19 cellular contexts compared by ENCODE assay signal in the genomic region with DNA sequence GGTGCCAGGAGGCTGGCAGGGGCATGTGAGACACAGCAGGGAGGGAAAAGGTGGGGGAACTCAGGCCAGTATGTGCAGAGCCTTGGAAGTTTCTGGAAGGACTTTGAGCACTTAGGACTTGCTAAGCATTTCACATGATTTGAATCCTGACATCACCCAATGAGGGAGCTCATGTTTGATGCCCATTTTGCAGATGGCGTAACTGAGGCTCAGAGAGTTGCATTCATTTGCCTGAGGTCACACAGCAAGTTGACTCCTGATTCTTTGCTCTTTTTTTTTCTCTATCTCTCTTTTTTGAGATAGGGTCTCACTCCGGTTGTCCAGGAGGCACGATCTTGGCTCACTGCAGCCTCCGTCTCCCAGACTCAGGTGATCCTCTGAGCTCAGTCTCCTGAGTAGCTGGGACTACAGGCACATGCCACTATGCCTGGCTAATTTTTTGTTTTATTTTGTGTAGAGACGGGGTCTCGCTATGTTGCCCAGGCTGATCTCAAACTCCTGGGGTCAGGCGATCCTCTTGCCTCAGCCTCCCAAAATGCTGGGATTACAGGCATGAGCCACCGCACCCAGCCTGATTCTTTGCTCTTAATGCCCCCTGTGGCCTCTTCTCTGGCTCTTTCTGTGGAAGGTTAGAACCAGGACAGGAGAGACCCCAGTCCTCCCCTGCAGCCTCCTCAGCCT.
DNase-seq lines count a peak whose midpoint lies in the region; ATAC-seq, FAIRE-seq and TF ChIP-seq lines count a peak whose summit lies in the region.
"Had no signal": no experiment of that assay in that cellular context is flagged by ENCODE, and none has a peak within 500 bp of the region (broad histone marks: within the 10 kb centered on the region; RNA-seq: fewer than 3 reads in every experiment).

No MANE protein-coding gene starts in this region.

- H3K27ac ChIP-seq in HepG2 (ENCODE audit: extremely low read length, insufficient read depth, low read length) (no peak overlapping the region), right lobe of liver (no peak overlapping the region), K562 (ENCODE audit: extremely low read depth, low read depth, low read length) (no peak overlapping the region), neural progenitor cell (no peak overlapping the region), gastroesophageal sphincter (no peak overlapping the region)
- H3K27ac ChIP-seq: 22Rv1, C4-2B, GM23248 had no signal

- no peak overlapping the region for H3K9ac ChIP-seq in HepG2 (ENCODE audit: insufficient read depth, low read depth, low read length)
- H3K9ac ChIP-seq in K562 (ENCODE audit: insufficient read depth in 1 of 2, low read depth in 2 of 2, low read length in 2 of 2) = no peak overlapping the region
- H3K9ac ChIP-seq in neural progenitor cell = no peak overlapping the region
- H3K9ac ChIP-seq: GM23248 had no signal

- peaks cover 21% of the 10 kb centered on the region for H3K4me1 ChIP-seq in HepG2 (ENCODE audit: insufficient read depth, low read length)
- H3K4me1 ChIP-seq in right lobe of liver = no peaks in the 10 kb centered on the region
- H3K4me1 ChIP-seq in K562 (replicated peaks in 1 of 2; ENCODE audit: control insufficient read depth in 2 of 2, insufficient read depth in 2 of 2, low read length in 2 of 2) = peaks cover 0 to 6% of the 10 kb centered on the region in 2 experiments; a peak in 2 of 5 replicates
- peaks cover 18% of the 10 kb centered on the region for H3K4me1 ChIP-seq in neural progenitor cell
- no peaks in the 10 kb centered on the region for H3K4me1 ChIP-seq in mucosa of descending colon (ENCODE audit: low read depth)
- no peaks in the 10 kb centered on the region for H3K4me1 ChIP-seq in gastroesophageal sphincter

- in situ Hi-C loops in HepG2 (cut with HindIII; ENCODE audit: extremely low pct_ligation_motif_present, low pct_unique_long_range_greater_than_20kb) (no loop called here), K562 (cut with MboI) (no loop called here)

- TF ChIP-seq CTCF in HepG2 (CRISPR knock-in tag; IDR thresholded peaks at IDR 0.05) = no peak
- no peak for TF ChIP-seq CTCF in right lobe of liver (IDR thresholded peaks at IDR 0.05)
- no peak for TF ChIP-seq CTCF in K562 (IDR thresholded peaks at IDR 0.05 in 2 of 3, conservative IDR thresholded peaks at IDR 0.05 in 1 of 3; ENCODE audit: insufficient read depth in 2 of 3, low read depth in 1 of 3, low read length in 3 of 3)
- no peak for TF ChIP-seq CTCF in neural progenitor cell (IDR thresholded peaks at IDR 0.05)
- TF ChIP-seq CTCF in mucosa of descending colon (IDR thresholded peaks at IDR 0.05) = no peak
- no peak for TF ChIP-seq CTCF in gastroesophageal sphincter (IDR thresholded peaks at IDR 0.05)

- peaks cover 17% of the 10 kb centered on the region for H3K27me3 Mint-ChIP-seq in neural progenitor cell (ENCODE audit: insufficient read depth, low read depth)

- no peaks in the 10 kb centered on the region for H3K79me2 ChIP-seq in HepG2 (ENCODE audit: insufficient read depth, low read length)
- H3K79me2 ChIP-seq in K562 (ENCODE audit: control insufficient read depth, insufficient read depth, low read length) = no peaks in the 10 kb centered on the region
- no peaks in the 10 kb centered on the region for H3K79me2 ChIP-seq in neural progenitor cell (ENCODE audit: low read depth)

- WGBS in HepG2 (ENCODE audit: low lambda C conversion rate) = 78% methylated on average over 8 of the region's 8 CpGs
- WGBS in right lobe of liver (ENCODE audit: insufficient coverage, low coverage, low lambda C conversion rate, missing lambda C conversion rate) = 89% methylated on average over 7 of the region's 8 CpGs
- WGBS in K562 (ENCODE audit: insufficient coverage, low coverage, missing lambda C conversion rate) = 20% methylated on average over 8 of the region's 8 CpGs
- 79 to 86% methylated on average over 3 of the region's 8 CpGs for WGBS in gastroesophageal sphincter (ENCODE audit: low coverage in 1 of 2), 2 donors

- H3K9me3 ChIP-seq in HepG2 (ENCODE audit: low read length) = no peaks in the 10 kb centered on the region
- no peaks in the 10 kb centered on the region for H3K9me3 ChIP-seq in right lobe of liver
- H3K9me3 ChIP-seq in K562 (replicated peaks; ENCODE audit: control insufficient read depth, insufficient read depth, low read depth, low read length) = no peaks in the 10 kb centered on the region
- H3K9me3 ChIP-seq in neural progenitor cell (ENCODE audit: low read depth) = no peaks in the 10 kb centered on the region
- no peaks in the 10 kb centered on the region for H3K9me3 ChIP-seq in mucosa of descending colon
- peaks cover 0 to 9% (median 0%) of the 10 kb centered on the region in 3 donors for H3K9me3 ChIP-seq in gastroesophageal sphincter
- H3K9me3 ChIP-seq: A549 had no signal

- TF ChIP-seq EP300 in HepG2 (IDR thresholded peaks at IDR 0.05; ENCODE audit: low read depth in 2 of 2, low read length in 2 of 2) (no peak), HepG2 (CRISPR knock-in tag; IDR thresholded peaks at IDR 0.05; ENCODE audit: borderline replicate concordance) (no peak), K562 (IDR thresholded peaks at IDR 0.05; ENCODE audit: low read length) (no peak), gastroesophageal sphincter (IDR thresholded peaks at IDR 0.05) (no peak)

- H3K9me3 Mint-ChIP-seq in neural progenitor cell = no peaks in the 10 kb centered on the region
- H3K9me3 Mint-ChIP-seq: CD4-positive, alpha-beta T cell had no signal

- H3K27me3 ChIP-seq in HepG2 (ENCODE audit: control insufficient read depth in 1 of 2, insufficient read depth in 2 of 2, low read length in 2 of 2) = no peaks in the 10 kb centered on the region; a peak in 2 of 5 replicates
- no peaks in the 10 kb centered on the region for H3K27me3 ChIP-seq in right lobe of liver
- H3K27me3 ChIP-seq in K562 (ENCODE audit: control insufficient read depth in 2 of 2, insufficient read depth in 2 of 2, low read length in 2 of 2) = peaks cover 17 to 31% of the 10 kb centered on the region in 2 experiments; a peak in 4 of 5 replicates
- H3K27me3 ChIP-seq in neural progenitor cell = no peaks in the 10 kb centered on the region
- H3K27me3 ChIP-seq in gastroesophageal sphincter = peaks cover 61% of the 10 kb centered on the region

- H2AFZ ChIP-seq in HepG2 (ENCODE audit: low read length) = no peak overlapping the region
- no peak overlapping the region for H2AFZ ChIP-seq in K562 (ENCODE audit: low read depth, low read length)
- H2AFZ ChIP-seq in neural progenitor cell (replicated peaks) = peak overlapping the region; percentile 96
- H2AFZ ChIP-seq: GM23248 had no signal

- H3K36me3 Mint-ChIP-seq in neural progenitor cell = no peaks in the 10 kb centered on the region

- H4K20me1 ChIP-seq in HepG2 (ENCODE audit: insufficient read depth, low read length) = no peaks in the 10 kb centered on the region
- 0 out of 2 replicates have a peak, but pooled peaks cover 3% of the 10 kb centered on the region for H4K20me1 ChIP-seq in K562 (replicated peaks; ENCODE audit: control insufficient read depth, insufficient read depth, low read length)
- H4K20me1 ChIP-seq in neural progenitor cell (ENCODE audit: low read depth) = no peaks in the 10 kb centered on the region

- no TSS peak for BruUV-seq in HepG2 (replicated peaks; lab: Mats Ljungman, UMichigan)
- BruUV-seq in K562 (replicated peaks; lab: Mats Ljungman, UMichigan) = no TSS peak

- no peak for DNase-seq in HepG2 (ENCODE audit: low spot score)
- DNase-seq in right lobe of liver = no peak
- no peak for DNase-seq in K562 (ENCODE audit: extremely low read depth in 1 of 4, low spot score in 3 of 4)
- no peak for DNase-seq in neural progenitor cell (ENCODE audit: low spot score)
- no peak for DNase-seq in mucosa of descending colon
- no peak for DNase-seq in NCI-H748 treated with DMSO at 0.1 percent for 48 hours (lab: John Stamatoyannopoulos, UW)
- DNase-seq: AML-193; Calu3; CD4-positive, alpha-beta T cell; DMS79 treated with DMSO at 0.1 percent for 48 hours; GF-D8; GM23248; H7 had no signal

- H3K4me1 Mint-ChIP-seq in neural progenitor cell = peaks cover 35% of the 10 kb centered on the region

- no peak for ATAC-seq in HepG2
- no peak for ATAC-seq in right lobe of liver
- no peak for ATAC-seq in K562
- no peak for ATAC-seq in mucosa of descending colon
- ATAC-seq in gastroesophageal sphincter = no peak
- ATAC-seq: HCT116 had no signal

- intact Hi-C loops in HepG2 (cut with micrococcal nuclease; ENCODE audit: unreplicated experiment) = no loop called here
- intact Hi-C loops in right lobe of liver (cut with DNase I) = no loop called here
- intact Hi-C loops in K562 (cut with micrococcal nuclease) = no loop called here
- intact Hi-C loops in mucosa of descending colon (cut with DNase I, micrococcal nuclease) = no loop called here

- no peak for TF ChIP-seq RAD21 in HepG2 (CRISPR knock-in tag; IDR thresholded peaks at IDR 0.05)
- TF ChIP-seq RAD21 in K562 (CRISPR knock-in tag; conservative IDR thresholded peaks at IDR 0.05 in 1 of 2, IDR thresholded peaks at IDR 0.05 in 1 of 2) = no peak

- no peaks in the 10 kb centered on the region for H3K9me1 ChIP-seq in K562 (ENCODE audit: control insufficient read depth, insufficient read depth, low read length)

- H3K27ac Mint-ChIP-seq in neural progenitor cell = no peak overlapping the region
- H3K27ac Mint-ChIP-seq: CD4-positive, alpha-beta T cell had no signal

- FAIRE-seq in HepG2 (lab: Jason Lieb, UNC) (no peak), K562 (lab: Jason Lieb, UNC) (no peak)
- FAIRE-seq: A549, HTR-8/SVneo had no signal

- H3K36me3 ChIP-seq in HepG2 (replicated peaks in 1 of 2; ENCODE audit: control insufficient read depth in 1 of 2, insufficient read depth in 2 of 2, low read length in 2 of 2) (no peaks in the 10 kb centered on the region), right lobe of liver (no peaks in the 10 kb centered on the region), K562 (ENCODE audit: control insufficient read depth, insufficient read depth, low read length) (no peaks in the 10 kb centered on the region), neural progenitor cell (no peaks in the 10 kb centered on the region), mucosa of descending colon (ENCODE audit: low read depth) (no peaks in the 10 kb centered on the region), gastroesophageal sphincter (no peaks in the 10 kb centered on the region)

- CTCF ChIA-PET in HepG2 (lab: Yijun Ruan, JAX; ENCODE audit: low intra/inter-chr PET ratio, low total read pairs) = no interaction called here
- CTCF ChIA-PET in K562 (lab: Yijun Ruan, JAX; ENCODE audit: low intra/inter-chr PET ratio) = no interaction called here

- no peak overlapping the region for H3K4me3 Mint-ChIP-seq in neural progenitor cell
- H3K4me3 Mint-ChIP-seq: CD4-positive, alpha-beta T cell had no signal

- POLR2A ChIA-PET in HepG2 (lab: Yijun Ruan, JAX) = no interaction called here
- POLR2A ChIA-PET in K562 (lab: Yijun Ruan, JAX) = interaction anchor here (0.5 to 1.8 kb wide), 5 partner anchors 10 to 165 kb away, joined by 3 to 6 read pairs (median 3); no protein-coding TSS in a partner anchor

- H3F3A ChIP-seq in neural progenitor cell (ENCODE audit: low read depth) = peaks cover 7% of the 10 kb centered on the region

- H3K4me3 ChIP-seq in HepG2 (replicated peaks in 1 of 3; ENCODE audit: insufficient read depth in 1 of 3, low read depth in 2 of 3, low read length in 3 of 3) = peak overlapping the region in 1 of 3 experiments; percentile 42; a peak in 2 of 6 replicates
- H3K4me3 ChIP-seq in right lobe of liver = no peak overlapping the region
- no peak overlapping the region for H3K4me3 ChIP-seq in K562
- no peak overlapping the region for H3K4me3 ChIP-seq in neural progenitor cell
- H3K4me3 ChIP-seq in mucosa of descending colon = no peak overlapping the region
- no peak overlapping the region for H3K4me3 ChIP-seq in gastroesophageal sphincter
- H3K4me3 ChIP-seq: A549, GM23248 had no signal

- no peak for TF ChIP-seq POLR2A in HepG2 (IDR thresholded peaks at IDR 0.05; ENCODE audit: insufficient read depth in 1 of 2, low read depth in 2 of 2, low read length in 2 of 2)
- no peak for TF ChIP-seq POLR2A in right lobe of liver (IDR thresholded peaks at IDR 0.05)
- no peak for TF ChIP-seq POLR2A in K562 (conservative IDR thresholded peaks at IDR 0.05)
- TF ChIP-seq POLR2A in gastroesophageal sphincter (IDR thresholded peaks at IDR 0.05) = no peak

- H3K4me2 ChIP-seq in HepG2 (ENCODE audit: low read depth, low read length) (peak overlapping the region; percentile 70), K562 (ENCODE audit: insufficient read depth, low read length) (no peak overlapping the region), neural progenitor cell (no peak overlapping the region)
- H3K4me2 ChIP-seq: A549 had no signal
